7 cellular contexts compared by ENCODE assay signal in genomic region chr5:90783460-90784333, GRCh38.
DNase-seq lines count a peak whose midpoint lies in the region; ATAC-seq, FAIRE-seq and TF ChIP-seq lines count a peak whose summit lies in the region.

No MANE protein-coding gene starts in this region.

- 22 to 25% (median 23%) methylated on average over 4 of the region's 4 CpGs for WGBS in adrenal gland, 4 donors
- 25% methylated on average over 4 of the region's 4 CpGs for WGBS in right cardiac atrium
- 23 to 25% methylated on average over 4 of the region's 4 CpGs for WGBS in sigmoid colon, 2 donors

- no peaks in the 10 kb centered on the region for H3K9me3 ChIP-seq in adrenal gland (replicated peaks in 1 of 3)
- H3K9me3 ChIP-seq in right cardiac atrium (ENCODE audit: control insufficient read depth, low read length), result no peaks in the 10 kb centered on the region
- H3K9me3 ChIP-seq in sigmoid colon, result no peaks in the 10 kb centered on the region

- no peak for DNase-seq in GM12892 (ENCODE audit: insufficient read length)
- peak; percentile 76 for DNase-seq in NAMALWA (ENCODE audit: low spot score)
- peak; percentile 47 for DNase-seq in T follicular helper cell (ENCODE audit: low read depth)
- DNase-seq in adrenal gland, result peak; percentile 67 to 86 (median 76)
- DNase-seq in right cardiac atrium, result peak; percentile 54 to 70 (median 57)
- DNase-seq in sigmoid colon, result peak; percentile 75

- no peaks in the 10 kb centered on the region for H3K36me3 ChIP-seq in adrenal gland (replicated peaks in 1 of 2)
- no peaks in the 10 kb centered on the region for H3K36me3 ChIP-seq in sigmoid colon

- TF ChIP-seq CTCF in adrenal gland (IDR thresholded peaks at IDR 0.05) (peak; percentile 64 to 92 (median 72)), sigmoid colon (IDR thresholded peaks at IDR 0.05) (peak; percentile 15 to 82 (median 42))

- intact Hi-C loops in adrenal gland (cut with DNase I), result loop anchor here in 1 of 2 donors (10.0 kb wide), 1 partner anchor 349 kb away; no protein-coding TSS in a partner anchor
- intact Hi-C loops in right cardiac atrium (cut with DNase I), result loop anchor here (5.0 to 10.0 kb wide), 4 partner anchors 69 to 349 kb away; no protein-coding TSS in a partner anchor
- intact Hi-C loops in sigmoid colon (cut with DNase I), result loop anchor here (5.0 kb wide), 1 partner anchor 341 kb away; no protein-coding TSS in a partner anchor

- ATAC-seq in HG02571 (IDR thresholded peaks at IDR 0.05; ENCODE audit: unreplicated experiment), result peak; percentile 93
- peak; percentile 68 to 78 for ATAC-seq in right cardiac atrium

- TF ChIP-seq POLR2A in GM12892 (IDR thresholded peaks at IDR 0.05; ENCODE audit: low read depth, low read length) (no peak), adrenal gland (IDR thresholded peaks at IDR 0.05) (no peak), sigmoid colon (IDR thresholded peaks at IDR 0.05) (no peak)

- H3K27ac ChIP-seq in adrenal gland, result no peak overlapping the region
- H3K27ac ChIP-seq in right cardiac atrium (ENCODE audit: low read length), result no peak overlapping the region
- no peak overlapping the region for H3K27ac ChIP-seq in sigmoid colon

- H3K27me3 ChIP-seq in adrenal gland (peaks cover 4% of the 10 kb centered on the region), right cardiac atrium (ENCODE audit: control insufficient read depth, insufficient read depth) (no peaks in the 10 kb centered on the region), sigmoid colon (no peaks in the 10 kb centered on the region)

- FAIRE-seq in GM12892 (lab: Jason Lieb, UNC), result peak; percentile 62

- TF ChIP-seq EP300 in sigmoid colon (IDR thresholded peaks at IDR 0.05), result no peak

- no peak overlapping the region for H3K4me3 ChIP-seq in adrenal gland
- H3K4me3 ChIP-seq in right cardiac atrium (ENCODE audit: low read length), result no peak overlapping the region
- H3K4me3 ChIP-seq in sigmoid colon, result no peak overlapping the region

- H3K4me1 ChIP-seq in adrenal gland (replicated peaks in 1 of 2) (no peaks in the 10 kb centered on the region), right cardiac atrium (ENCODE audit: control insufficient read depth, insufficient read depth, low read length) (no peaks in the 10 kb centered on the region), sigmoid colon (no peaks in the 10 kb centered on the region)
